In the genomic region with DNA sequence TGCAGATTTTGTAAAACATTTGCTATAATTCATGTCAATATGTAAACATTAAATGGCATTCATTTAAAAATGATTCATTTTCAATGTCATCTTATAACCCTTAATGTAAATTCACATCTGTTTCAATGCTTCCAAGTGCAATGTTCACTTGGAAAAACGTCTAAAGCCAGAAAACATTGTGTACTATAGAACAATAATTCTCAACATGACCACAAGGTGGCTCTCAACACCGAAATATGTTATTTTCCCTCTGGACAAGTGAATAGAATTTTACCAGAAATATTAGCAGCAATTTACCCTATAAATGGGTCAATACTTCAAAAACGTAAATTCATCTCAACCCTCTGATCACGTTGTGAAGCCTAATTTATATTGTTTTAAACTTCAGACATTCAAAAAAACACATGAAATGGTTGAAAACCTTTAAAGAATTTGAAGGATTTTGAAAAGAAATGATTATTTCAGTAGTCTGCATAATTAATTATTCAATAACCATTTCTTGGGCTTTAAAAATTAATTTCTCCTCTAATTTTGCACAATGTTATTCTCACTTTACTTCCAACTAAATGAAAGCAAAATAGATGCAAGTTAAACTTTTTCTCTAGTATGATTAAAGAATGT, we compare ENCODE assay signal across 8 cellular contexts. TPM values are rescaled to one million over a fixed set of nuclear protein-coding genes. Genes with fewer than 3 reads are reported as not detected.
DNase-seq lines count a peak whose midpoint lies in the region; ATAC-seq and TF ChIP-seq lines count a peak whose summit lies in the region.

No MANE protein-coding gene starts in this region.

- H3K27ac Mint-ChIP-seq in chondrocyte (ENCODE audit: unreplicated experiment) (no peak overlapping the region), nephron progenitor cell (no peak overlapping the region)

- H3K4me1 Mint-ChIP-seq in chondrocyte (ENCODE audit: low read depth) (no peaks in the 10 kb centered on the region), nephron progenitor cell (peaks cover 5% of the 10 kb centered on the region)

- H3K4me3 Mint-ChIP-seq in chondrocyte (ENCODE audit: unreplicated experiment): no peak overlapping the region
- H3K4me3 Mint-ChIP-seq in nephron progenitor cell: no peak overlapping the region

- peak; percentile 42 for TF ChIP-seq CTCF in GM12864 (IDR thresholded peaks at IDR 0.05; ENCODE audit: low read depth, low read length, missing control alignments)
- TF ChIP-seq CTCF in chondrocyte (IDR thresholded peaks at IDR 0.05): peak; percentile 88
- peak; percentile 70 for TF ChIP-seq CTCF in nephron progenitor cell (IDR thresholded peaks at IDR 0.05)

- H3K9me3 Mint-ChIP-seq in chondrocyte (ENCODE audit: low read depth) (no peaks in the 10 kb centered on the region), nephron progenitor cell (peaks cover 4% of the 10 kb centered on the region)

- H3K36me3 Mint-ChIP-seq in chondrocyte (ENCODE audit: low read depth) (no peaks in the 10 kb centered on the region), nephron progenitor cell (ENCODE audit: low read depth) (no peaks in the 10 kb centered on the region)

- no peak for DNase-seq in GM12864 (ENCODE audit: low read depth)
- peak; percentile 21 for DNase-seq in NCI-H526 treated with DMSO at 0.1 percent for 48 hours (lab: John Stamatoyannopoulos, UW)
- no peak for DNase-seq in chondrocyte (ENCODE audit: low spot score)
- DNase-seq in nephron progenitor cell: peak; percentile 21
- no peak for DNase-seq in effector CD8-positive, alpha-beta T cell (lab: John Stamatoyannopoulos, UW)

- H3K27me3 Mint-ChIP-seq in chondrocyte (ENCODE audit: low read depth) (peaks cover 16% of the 10 kb centered on the region), nephron progenitor cell (ENCODE audit: low read depth, poor library complexity) (no peaks in the 10 kb centered on the region)

- no peak overlapping the region for H3K4me3 ChIP-seq in GM12864 (ENCODE audit: low read depth, low read length)

- ATAC-seq in HG03159 (IDR thresholded peaks at IDR 0.05; ENCODE audit: unreplicated experiment) (peak; percentile 61), GM19395 (IDR thresholded peaks at IDR 0.05; ENCODE audit: unreplicated experiment) (no peak), GM21390 (IDR thresholded peaks at IDR 0.05; ENCODE audit: unreplicated experiment) (no peak)

RNA-seq across cellular contexts. Expression of a gene that starts 11.0 kb away (rescaled TPM):
- total RNA-seq in chondrocyte: not detected in 3 replicates

Comparison
In these comparisons a context has a peak if more than half of its experiments do, and no peak if none do; other contexts are left out.
1. DNase-seq: peak in NCI-H526 treated with DMSO at 0.1 percent for 48 hours (single experiment) and nephron progenitor cell (single experiment); none in GM12864 (single experiment), chondrocyte (single experiment) and effector CD8-positive, alpha-beta T cell (single experiment).
2. Peak in every context shown above with its lines, with median percentiles within 50 percentile points of each other: CTCF ChIP-seq.